In genomic region chr1:156117414-156118174, GRCh38 we compare ENCODE assay signal across 12 cellular contexts. TPM values are rescaled to one million over a fixed set of nuclear protein-coding genes. Genes with fewer than 3 reads are reported as not detected.
DNase-seq lines count a peak whose midpoint lies in the region; ATAC-seq, FAIRE-seq and TF ChIP-seq lines count a peak whose summit lies in the region.
"Had no signal": no experiment of that assay in that cellular context is flagged by ENCODE, and none has a peak within 500 bp of the region (broad histone marks: within the 10 kb centered on the region; RNA-seq: fewer than 3 reads in every experiment).

No MANE protein-coding gene starts in this region.

- H2AFZ ChIP-seq in mammary epithelial cell (ENCODE audit: low read depth, low read length): no peak overlapping the region

- in situ Hi-C loops in mammary epithelial cell (cut with MboI; ENCODE audit: low sequenced_read_pairs in 2 of 2): no loop called here

- BruUV-seq in mammary epithelial cell (replicated peaks; lab: Mats Ljungman, UMichigan): no TSS peak

- H3K79me2 ChIP-seq in mammary epithelial cell (ENCODE audit: insufficient read depth, low read length): peaks cover 80% of the 10 kb centered on the region

- peak overlapping the region; percentile 33 to 97 (median 72) for H3K4me3 ChIP-seq in mammary epithelial cell (replicated peaks in 1 of 3; ENCODE audit: insufficient read depth in 1 of 3, low read depth in 2 of 3, low read length in 3 of 3)
- peak overlapping the region; percentile 15 to 43 (median 33) for H3K4me3 ChIP-seq in right lobe of liver
- H3K4me3 ChIP-seq in tibial artery: peak overlapping the region; percentile 78 to 100
- no peak overlapping the region for H3K4me3 ChIP-seq in WERI-Rb-1 (ENCODE audit: low read depth, low read length)

- no peak for DNase-seq in activated T-cell treated with anti-CD3 and anti-CD28 coated beads, Interleukin-2, amount 50 U/mL, for 24 hours
- no peak for DNase-seq in activated T-cell treated with anti-CD3 and anti-CD28 coated beads, Interleukin-2, amount 50 U/mL, for 48 hours
- DNase-seq in mammary epithelial cell: peak; percentile 17
- no peak for DNase-seq in right lobe of liver
- DNase-seq in tibial artery: no peak
- no peak for DNase-seq in NCI-H446 treated with DMSO at 0.1 percent for 48 hours (lab: John Stamatoyannopoulos, UW)
- DNase-seq in WERI-Rb-1: no peak
- no peak for DNase-seq in H54 (ENCODE audit: insufficient read length, low spot score)
- DNase-seq: activated naive CD8-positive, alpha-beta T cell treated with anti-CD3 and anti-CD28 coated beads, Interleukin-2, amount 10 ng/mL, durations not matched to agents 7 days and 5 days; NCI-H1694; T-helper 1 cell had no signal

- no peaks in the 10 kb centered on the region for H4K20me1 ChIP-seq in mammary epithelial cell (ENCODE audit: insufficient read depth, low read length)

- no peaks in the 10 kb centered on the region for H3K27me3 ChIP-seq in mammary epithelial cell (ENCODE audit: insufficient read depth, low read length)
- H3K27me3 ChIP-seq in right lobe of liver: no peaks in the 10 kb centered on the region
- H3K27me3 ChIP-seq in tibial artery: no peaks in the 10 kb centered on the region
- H3K27me3 ChIP-seq in WERI-Rb-1 (ENCODE audit: insufficient read depth, low read depth, severe bottlenecking): no peaks in the 10 kb centered on the region

- intact Hi-C loops in mammary epithelial cell (cut with micrococcal nuclease): no loop called here
- intact Hi-C loops in right lobe of liver (cut with DNase I): no loop called here
- intact Hi-C loops in tibial artery (cut with DNase I; ENCODE audit: low total_unique reads): no loop called here

- dilution Hi-C loops in mammary epithelial cell (cut with HindIII; ENCODE audit: low sequenced_read_pairs): no loop called here

- peak overlapping the region; percentile 73 for H3K27ac ChIP-seq in mammary epithelial cell (ENCODE audit: insufficient read depth, low read depth, low read length)
- peak overlapping the region; percentile 75 to 91 (median 89) for H3K27ac ChIP-seq in right lobe of liver
- peak overlapping the region; percentile 92 to 99 for H3K27ac ChIP-seq in tibial artery
- no peak overlapping the region for H3K27ac ChIP-seq in WERI-Rb-1

- H3K9me3 Mint-ChIP-seq in activated T-cell treated with anti-CD3 and anti-CD28 coated beads, Interleukin-2, amount 50 U/mL, for 24 hours: no peaks in the 10 kb centered on the region
- H3K9me3 Mint-ChIP-seq: activated naive CD8-positive, alpha-beta T cell treated with anti-CD3 and anti-CD28 coated beads, Interleukin-2, amount 10 ng/mL, durations not matched to agents 7 days and 5 days; memory B cell had no signal

- WGBS in mammary epithelial cell (ENCODE audit: low coverage, missing lambda C conversion rate): 4% methylated on average over 12 of the region's 13 CpGs
- WGBS in right lobe of liver (ENCODE audit: insufficient coverage, low coverage, low lambda C conversion rate, missing lambda C conversion rate): 43% methylated on average over 11 of the region's 13 CpGs

- H3K9me3 ChIP-seq in mammary epithelial cell (replicated peaks; ENCODE audit: insufficient read depth, low read length) (no peaks in the 10 kb centered on the region), right lobe of liver (no peaks in the 10 kb centered on the region), tibial artery (no peaks in the 10 kb centered on the region), WERI-Rb-1 (ENCODE audit: severe bottlenecking) (no peaks in the 10 kb centered on the region)

- H3K27ac Mint-ChIP-seq in activated T-cell treated with anti-CD3 and anti-CD28 coated beads, Interleukin-2, amount 50 U/mL, for 24 hours: no peak overlapping the region
- H3K27ac Mint-ChIP-seq: activated naive CD8-positive, alpha-beta T cell treated with anti-CD3 and anti-CD28 coated beads, Interleukin-2, amount 10 ng/mL, durations not matched to agents 7 days and 5 days had no signal

- FAIRE-seq in H54 (lab: Jason Lieb, UNC): no peak

- H3K9ac ChIP-seq in mammary epithelial cell (ENCODE audit: insufficient read depth, low read length): peak overlapping the region; percentile 99

- peaks cover 7% of the 10 kb centered on the region for H3K36me3 ChIP-seq in mammary epithelial cell (ENCODE audit: insufficient read depth, low read length)
- H3K36me3 ChIP-seq in right lobe of liver: no peaks in the 10 kb centered on the region
- H3K36me3 ChIP-seq in tibial artery: peaks cover 0 to 12% (median 0%) of the 10 kb centered on the region in 3 donors
- peaks cover 15% of the 10 kb centered on the region for H3K36me3 ChIP-seq in WERI-Rb-1

- no peak for TF ChIP-seq POLR2A in right lobe of liver (IDR thresholded peaks at IDR 0.05)
- TF ChIP-seq POLR2A in H54 (IDR thresholded peaks at IDR 0.05; ENCODE audit: low read depth, low read length): no peak

- CTCF ChIA-PET in mammary epithelial cell (lab: Charles Lee; ENCODE audit: low non-redundant PET): no interaction called here

- peak overlapping the region; percentile 83 for H3K4me2 ChIP-seq in mammary epithelial cell (ENCODE audit: insufficient read depth, low read depth, low read length)

- no peak for ATAC-seq in right lobe of liver

- TF ChIP-seq CTCF in mammary epithelial cell (conservative IDR thresholded peaks at IDR 0.05 in 1 of 2, IDR thresholded peaks at IDR 0.05 in 1 of 2; ENCODE audit: extremely low read depth in 1 of 2, insufficient read depth in 1 of 2, low read depth in 1 of 2, low read length in 2 of 2) (no peak), right lobe of liver (IDR thresholded peaks at IDR 0.05) (no peak), tibial artery (IDR thresholded peaks at IDR 0.05) (no peak), WERI-Rb-1 (IDR thresholded peaks at IDR 0.05; ENCODE audit: low read depth, low read length) (no peak)

- peaks cover 59% of the 10 kb centered on the region for H3K4me1 ChIP-seq in mammary epithelial cell (ENCODE audit: insufficient read depth, low read length)
- H3K4me1 ChIP-seq in right lobe of liver: peaks cover 0 to 64% (median 29%) of the 10 kb centered on the region in 4 donors
- peaks cover 9 to 68% (median 54%) of the 10 kb centered on the region in 4 donors for H3K4me1 ChIP-seq in tibial artery

- peaks cover 10% of the 10 kb centered on the region for H3K27me3 Mint-ChIP-seq in activated T-cell treated with anti-CD3 and anti-CD28 coated beads, Interleukin-2, amount 50 U/mL, for 24 hours

- peak overlapping the region; percentile 93 for H3K4me3 Mint-ChIP-seq in activated T-cell treated with anti-CD3 and anti-CD28 coated beads, Interleukin-2, amount 50 U/mL, for 24 hours
- H3K4me3 Mint-ChIP-seq: activated naive CD8-positive, alpha-beta T cell treated with anti-CD3 and anti-CD28 coated beads, Interleukin-2, amount 10 ng/mL, durations not matched to agents 7 days and 5 days; memory B cell had no signal

- H3K4me1 Mint-ChIP-seq in activated T-cell treated with anti-CD3 and anti-CD28 coated beads, Interleukin-2, amount 50 U/mL, for 24 hours (ENCODE audit: low read depth): peaks cover 62% of the 10 kb centered on the region

- H3K36me3 Mint-ChIP-seq in activated T-cell treated with anti-CD3 and anti-CD28 coated beads, Interleukin-2, amount 50 U/mL, for 24 hours (ENCODE audit: low read depth): peaks cover 61% of the 10 kb centered on the region
- H3K36me3 Mint-ChIP-seq: activated naive CD8-positive, alpha-beta T cell treated with anti-CD3 and anti-CD28 coated beads, Interleukin-2, amount 10 ng/mL, durations not matched to agents 7 days and 5 days; memory B cell had no signal

RNA-seq across cellular contexts. Expression of gene LMNA, which starts 3.1 kb away (rescaled TPM):
- total RNA-seq in mammary epithelial cell (100 to 1,000 TPM; 389 to 797 TPM), right lobe of liver (100 to 1,000 TPM in 3 of 6 experiments, 10 to 100 TPM in 3; 79.4 to 129 (median 98.8) TPM)
- 759 TPM for polyA plus RNA-seq in mammary epithelial cell
- 852 TPM for polyA minus RNA-seq in mammary epithelial cell

RNA-seq across cellular contexts. Expression of gene MEX3A, which starts 35.3 kb away (rescaled TPM):
- 1 to 10 TPM; 1.9 to 2.5 TPM for total RNA-seq in mammary epithelial cell
- 1.3 TPM for polyA plus RNA-seq in mammary epithelial cell
- polyA minus RNA-seq in mammary epithelial cell: 1.2 TPM
- 1 to 10 TPM in 1 of 6 experiments, under 1 TPM in 5; 0.35 to 1.4 (median 0.83) TPM for total RNA-seq in right lobe of liver

RNA-seq across cellular contexts. Expression of gene SEMA4A, which starts 35.8 kb away (rescaled TPM):
- total RNA-seq in mammary epithelial cell (10 to 100 TPM in 1 of 2 donors, 1 to 10 TPM in 1; 3.5 to 10.6 TPM), right lobe of liver (1 to 10 TPM in 4 of 6 experiments, under 1 TPM in 2; 0.62 to 2.6 (median 1.3) TPM)
- polyA plus RNA-seq in mammary epithelial cell: 6.7 TPM
- polyA minus RNA-seq in mammary epithelial cell: 13.4 TPM

RNA-seq across cellular contexts. Expression of gene RAB25, which starts 56.6 kb away (rescaled TPM):
- total RNA-seq in mammary epithelial cell: 10 to 100 TPM; 24.0 to 44.4 TPM
- polyA plus RNA-seq in mammary epithelial cell: 131 TPM
- polyA minus RNA-seq in mammary epithelial cell: 110 TPM
- 1 to 10 TPM in 2 of 6 experiments, under 1 TPM in 4; 0.40 to 3.2 (median 0.77) TPM for total RNA-seq in right lobe of liver
